In the genomic region with DNA sequence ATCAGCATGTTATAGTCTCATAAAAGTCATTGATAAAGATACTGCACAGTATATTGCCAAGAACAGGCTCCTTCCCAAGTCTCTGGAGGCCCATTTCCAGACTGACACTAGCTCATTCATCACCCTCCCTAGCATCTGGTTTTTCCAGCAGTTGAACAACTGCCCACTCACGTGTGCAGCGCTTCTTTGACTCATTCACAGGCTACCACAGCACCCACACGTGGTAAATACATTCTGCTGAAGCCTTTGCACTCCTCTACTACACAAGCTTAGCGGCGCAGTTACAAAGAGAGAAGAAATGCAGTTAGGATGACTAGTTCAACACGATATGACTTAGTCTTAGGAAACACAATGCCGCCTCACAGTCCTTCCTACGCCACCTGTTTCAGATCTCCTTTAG, we compare ENCODE assay signal across 9 cellular contexts.
DNase-seq lines count a peak whose midpoint lies in the region; ATAC-seq, FAIRE-seq and TF ChIP-seq lines count a peak whose summit lies in the region.
"Had no signal": no experiment of that assay in that cellular context is flagged by ENCODE, and none has a peak within 500 bp of the region (broad histone marks: within the 10 kb centered on the region; RNA-seq: fewer than 3 reads in every experiment).

No MANE protein-coding gene starts in this region.

- no peak overlapping the region for H3K9ac ChIP-seq in K562 (ENCODE audit: insufficient read depth in 1 of 2, low read depth in 2 of 2, low read length in 2 of 2)

- in situ Hi-C loops in K562 (cut with MboI): no loop called here

- ATAC-seq in K562: no peak
- no peak for ATAC-seq in GM19395 (IDR thresholded peaks at IDR 0.05; ENCODE audit: unreplicated experiment)

- H3K4me2 ChIP-seq in K562 (ENCODE audit: insufficient read depth, low read length): no peak overlapping the region

- H3K9me3 Mint-ChIP-seq in nephron progenitor cell: no peaks in the 10 kb centered on the region
- H3K9me3 Mint-ChIP-seq in Calu3 (ENCODE audit: low read depth, unreplicated experiment): no peaks in the 10 kb centered on the region

- no peak overlapping the region for H2AFZ ChIP-seq in K562 (ENCODE audit: low read depth, low read length)

- TF ChIP-seq EP300 in K562 (IDR thresholded peaks at IDR 0.05; ENCODE audit: low read length): no peak

- BruUV-seq in K562 (replicated peaks; lab: Mats Ljungman, UMichigan): no TSS peak
- BruUV-seq in Calu3 (replicated peaks; lab: Mats Ljungman, UMichigan): no TSS peak

- no peak for TF ChIP-seq POLR2A in K562 (conservative IDR thresholded peaks at IDR 0.05)

- H3K27me3 Mint-ChIP-seq in nephron progenitor cell (ENCODE audit: low read depth, poor library complexity): no peaks in the 10 kb centered on the region
- no peaks in the 10 kb centered on the region for H3K27me3 Mint-ChIP-seq in Calu3 (ENCODE audit: unreplicated experiment)

- H3K36me3 ChIP-seq in K562 (ENCODE audit: control insufficient read depth, insufficient read depth, low read length): peaks cover 14% of the 10 kb centered on the region; the same call in 1 of the 3 replicates

- no peak overlapping the region for H3K27ac ChIP-seq in K562 (ENCODE audit: extremely low read depth, low read depth, low read length)

- no peaks in the 10 kb centered on the region for H3K4me1 ChIP-seq in K562 (replicated peaks in 1 of 2; ENCODE audit: control insufficient read depth in 2 of 2, insufficient read depth in 2 of 2, low read length in 2 of 2)

- TF ChIP-seq CTCF in AG09309 (IDR thresholded peaks at IDR 0.05; ENCODE audit: control insufficient read depth, insufficient read depth, low read depth, low read length, missing control alignments): no peak
- no peak for TF ChIP-seq CTCF in K562 (IDR thresholded peaks at IDR 0.05 in 2 of 3, conservative IDR thresholded peaks at IDR 0.05 in 1 of 3; ENCODE audit: insufficient read depth in 2 of 3, low read depth in 1 of 3, low read length in 3 of 3)
- TF ChIP-seq CTCF in nephron progenitor cell (IDR thresholded peaks at IDR 0.05): no peak
- no peak for TF ChIP-seq CTCF in Calu3 (IDR thresholded peaks at IDR 0.05; ENCODE audit: unreplicated experiment)

- DNase-seq in AG09309 (ENCODE audit: low read depth): peak; percentile 91
- peak; percentile 51 for DNase-seq in MV-4-11 (lab: John Stamatoyannopoulos, UW)
- DNase-seq in K562 (ENCODE audit: extremely low read depth in 1 of 4, low spot score in 3 of 4): no peak
- DNase-seq in nephron progenitor cell: no peak
- no peak for DNase-seq in DMS53 treated with DMSO at 0.1 percent for 48 hours (lab: John Stamatoyannopoulos, UW; ENCODE audit: unreplicated experiment)
- DNase-seq in Calu3: no peak
- DNase-seq in UCSD-AML1 (lab: John Stamatoyannopoulos, UW; ENCODE audit: unreplicated experiment): no peak
- DNase-seq: NCI-H1092 treated with DMSO at 0.1 percent for 48 hours had no signal

- no peaks in the 10 kb centered on the region for H3K27me3 ChIP-seq in K562 (ENCODE audit: control insufficient read depth in 2 of 2, insufficient read depth in 2 of 2, low read length in 2 of 2)

- no peak for FAIRE-seq in K562 (lab: Jason Lieb, UNC)

- H4K20me1 ChIP-seq in K562 (replicated peaks; ENCODE audit: control insufficient read depth, insufficient read depth, low read length): no peaks in the 10 kb centered on the region

- TF ChIP-seq RAD21 in K562 (CRISPR knock-in tag; conservative IDR thresholded peaks at IDR 0.05 in 1 of 2, IDR thresholded peaks at IDR 0.05 in 1 of 2): no peak

- no peak overlapping the region for H3K4me3 ChIP-seq in AG09309 (ENCODE audit: control insufficient read depth, low read depth, low read length)
- H3K4me3 ChIP-seq in K562: no peak overlapping the region

- CTCF ChIA-PET in K562 (lab: Yijun Ruan, JAX; ENCODE audit: low intra/inter-chr PET ratio): no interaction called here
- CTCF ChIA-PET in Calu3 (lab: Charles Lee): no interaction called here

- POLR2A ChIA-PET in K562 (lab: Yijun Ruan, JAX): no interaction called here

- H3K4me3 Mint-ChIP-seq in nephron progenitor cell (peak overlapping the region; percentile 21), Calu3 (ENCODE audit: low read depth, unreplicated experiment) (no peak overlapping the region)

- H3K9me1 ChIP-seq in K562 (ENCODE audit: control insufficient read depth, insufficient read depth, low read length): no peaks in the 10 kb centered on the region

- H3K4me1 Mint-ChIP-seq in nephron progenitor cell: peaks cover 55% of the 10 kb centered on the region
- no peaks in the 10 kb centered on the region for H3K4me1 Mint-ChIP-seq in Calu3 (ENCODE audit: low read depth, unreplicated experiment)

- H3K9me3 ChIP-seq in K562 (replicated peaks; ENCODE audit: control insufficient read depth, insufficient read depth, low read depth, low read length): no peaks in the 10 kb centered on the region

- intact Hi-C loops in K562 (cut with micrococcal nuclease) (loop anchor here (10.0 kb wide), 1 partner anchor 135 kb away; no protein-coding TSS in a partner anchor), Calu3 (cut with micrococcal nuclease; ENCODE audit: unreplicated experiment) (no loop called here)

- H3K36me3 Mint-ChIP-seq in nephron progenitor cell (ENCODE audit: low read depth): peaks cover 4% of the 10 kb centered on the region
- H3K36me3 Mint-ChIP-seq in Calu3 (ENCODE audit: insufficient read depth, unreplicated experiment): no peaks in the 10 kb centered on the region

- 70% methylated on average over 8 of the region's 8 CpGs for WGBS in K562 (ENCODE audit: insufficient coverage, low coverage, missing lambda C conversion rate)

- peak overlapping the region; percentile 38 for H3K27ac Mint-ChIP-seq in nephron progenitor cell
- H3K27ac Mint-ChIP-seq in Calu3 (ENCODE audit: unreplicated experiment): no peak overlapping the region

- no peaks in the 10 kb centered on the region for H3K79me2 ChIP-seq in K562 (ENCODE audit: control insufficient read depth, insufficient read depth, low read length)

TF ChIP-seq in K562, 482 proteins besides CTCF, POLR2A, EP300 and RAD21:
- TF ChIP-seq, protein P1, sequence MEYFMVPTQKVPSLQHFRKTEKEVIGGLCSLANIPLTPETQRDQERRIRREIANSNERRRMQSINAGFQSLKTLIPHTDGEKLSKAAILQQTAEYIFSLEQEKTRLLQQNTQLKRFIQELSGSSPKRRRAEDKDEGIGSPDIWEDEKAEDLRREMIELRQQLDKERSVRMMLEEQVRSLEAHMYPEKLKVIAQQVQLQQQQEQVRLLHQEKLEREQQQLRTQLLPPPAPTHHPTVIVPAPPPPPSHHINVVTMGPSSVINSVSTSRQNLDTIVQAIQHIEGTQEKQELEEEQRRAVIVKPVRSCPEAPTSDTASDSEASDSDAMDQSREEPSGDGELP (CRISPR knock-in tag; IDR thresholded peaks at IDR 0.05; ENCODE audit: borderline replicate concordance): no peak
- peak; percentile 40 for TF ChIP-seq BHLHE40 (IDR thresholded peaks at IDR 0.05; ENCODE audit: low read length)

Comparison
In these comparisons a context has a peak if more than half of its experiments do, and no peak if none do; other contexts are left out.
1. DNase-seq: peak in AG09309 (single experiment) and MV-4-11 (single experiment); none in K562 (0 of 4), nephron progenitor cell (single experiment), DMS53 treated with DMSO at 0.1 percent for 48 hours (single experiment), Calu3 (single experiment) and UCSD-AML1 (single experiment).